Comparison of ENCODE assay signal across 9 cellular contexts in the genomic region with DNA sequence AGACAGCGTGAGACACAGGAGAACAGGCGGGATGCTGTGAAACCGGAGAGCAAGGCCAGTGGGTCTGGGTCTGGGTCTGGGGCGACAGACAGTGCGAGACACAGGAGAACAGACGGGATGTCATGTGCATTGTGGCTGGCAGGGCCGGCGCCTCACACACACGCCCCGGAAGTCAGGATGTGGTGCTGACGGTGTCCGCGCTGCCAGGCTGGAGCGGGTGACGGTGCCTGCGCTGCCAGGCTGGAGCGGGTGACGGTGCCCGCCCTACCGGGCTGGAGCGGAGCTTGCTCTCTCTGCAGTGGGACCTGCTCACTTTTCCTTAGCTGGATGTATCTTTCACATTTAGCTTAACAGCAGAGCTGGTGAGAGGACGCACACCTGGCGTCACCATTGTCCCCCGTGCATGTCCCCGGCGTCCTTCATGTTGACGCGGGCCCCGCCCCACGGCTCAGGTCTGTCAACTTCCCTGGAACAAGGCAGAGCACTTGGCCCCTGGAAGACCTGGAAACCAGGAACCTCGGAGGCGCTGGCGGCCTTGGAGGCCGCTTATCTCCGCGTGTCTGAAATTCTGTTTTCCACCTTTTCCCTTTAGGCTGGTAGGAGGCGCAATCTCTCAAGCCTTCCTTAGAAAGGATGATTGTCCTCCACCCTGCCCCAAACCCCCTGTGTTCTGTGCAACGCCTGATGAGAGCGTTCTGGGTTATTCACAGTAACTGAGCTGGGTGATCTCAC. TPM values are rescaled to one million over a fixed set of nuclear protein-coding genes. Genes with fewer than 3 reads are reported as not detected.
DNase-seq lines count a peak whose midpoint lies in the region; ATAC-seq lines count a peak whose summit lies in the region.
"Had no signal": no experiment of that assay in that cellular context is flagged by ENCODE, and none has a peak within 500 bp of the region (broad histone marks: within the 10 kb centered on the region; RNA-seq: fewer than 3 reads in every experiment).

No MANE protein-coding gene starts in this region.

- intact Hi-C loops in CD4-positive, alpha-beta memory T cell (cut with micrococcal nuclease) = loop anchor here (2.0 kb wide), 1 partner anchor 18 kb away; no protein-coding TSS in a partner anchor

- H3K4me3 ChIP-seq in CD4-positive, alpha-beta memory T cell (ENCODE audit: low read length in 2 of 2) = peak overlapping the region in 1 of 2 donors; percentile 51

- H3K4me1 ChIP-seq in CD4-positive, alpha-beta memory T cell (ENCODE audit: insufficient read depth, low read length) = peaks cover 56% of the 10 kb centered on the region

- H3K9me3 Mint-ChIP-seq in CD4-positive, alpha-beta memory T cell = no peaks in the 10 kb centered on the region
- H3K9me3 Mint-ChIP-seq in central memory CD8-positive, alpha-beta T cell = no peaks in the 10 kb centered on the region

- POLR2A ChIA-PET in CD4-positive, alpha-beta memory T cell (lab: Charles Lee; ENCODE audit: partially characterized antibody) = interaction anchor here (0.9 to 6.6 kb wide), 5 partner anchors 10 to 45 kb away, joined by 3 to 83 read pairs (median 8); no protein-coding TSS in a partner anchor

- peak; percentile 82 to 93 (median 84) for DNase-seq in CD4-positive, alpha-beta memory T cell
- DNase-seq in central memory CD8-positive, alpha-beta T cell (ENCODE audit: low spot score in 2 of 2) = peak; percentile 67 to 93
- peak; percentile 24 to 68 for DNase-seq in stimulated activated CD4-positive, alpha-beta T cell treated with anti-CD3 and anti-CD28 coated beads, Interleukin-1b, Interleukin-23, amount 100 ng/mL, for 1 hour (ENCODE audit: low read depth in 2 of 2)
- no peak for DNase-seq in kidney glomerular epithelial cell (lab: John Stamatoyannopoulos, UW)

- CTCF ChIA-PET in CD4-positive, alpha-beta memory T cell (lab: Charles Lee; ENCODE audit: partially characterized antibody) = interaction anchor here (1.6 to 3.1 kb wide), 2 partner anchors 19 to 102 kb away, joined by 6 to 20 read pairs; no protein-coding TSS in a partner anchor

- H3K4me1 Mint-ChIP-seq in CD4-positive, alpha-beta memory T cell = peaks cover 58 to 95% (median 78%) of the 10 kb centered on the region in 4 donors
- H3K4me1 Mint-ChIP-seq in central memory CD8-positive, alpha-beta T cell = peaks cover 84% of the 10 kb centered on the region

- H3K27me3 Mint-ChIP-seq in CD4-positive, alpha-beta memory T cell = no peaks in the 10 kb centered on the region
- no peaks in the 10 kb centered on the region for H3K27me3 Mint-ChIP-seq in central memory CD8-positive, alpha-beta T cell

- H3K36me3 Mint-ChIP-seq in CD4-positive, alpha-beta memory T cell = peaks cover 15 to 17% of the 10 kb centered on the region in 2 donors
- H3K36me3 Mint-ChIP-seq in central memory CD8-positive, alpha-beta T cell (ENCODE audit: insufficient read depth) = peaks cover 27% of the 10 kb centered on the region

- H3K27ac Mint-ChIP-seq in CD4-positive, alpha-beta memory T cell = peak overlapping the region; percentile 98 to 100 (median 99)
- H3K27ac Mint-ChIP-seq in central memory CD8-positive, alpha-beta T cell (ENCODE audit: low read depth) = peak overlapping the region; percentile 99

- no peaks in the 10 kb centered on the region for H3K9me3 ChIP-seq in CD4-positive, alpha-beta memory T cell (ENCODE audit: control insufficient read depth in 1 of 2, low read length in 2 of 2)

- peak; percentile 91 to 94 for ATAC-seq in activated CD4-positive, CD25-positive, alpha-beta regulatory T cell treated with anti-CD3 and anti-CD28 coated beads, Interleukin-2, amount 50 U/mL, for 24 hours
- peak; percentile 85 for ATAC-seq in central memory CD8-positive, alpha-beta T cell (replicated peaks; ENCODE audit: extremely low read depth, poor library complexity, severe bottlenecking)
- no peak for ATAC-seq in GM21619 (IDR thresholded peaks at IDR 0.05; ENCODE audit: unreplicated experiment)
- ATAC-seq in HG02840 (IDR thresholded peaks at IDR 0.05; ENCODE audit: low FRiP score, unreplicated experiment) = no peak
- ATAC-seq in GM21367 (IDR thresholded peaks at IDR 0.05; ENCODE audit: unreplicated experiment) = no peak

- peak overlapping the region; percentile 67 for H3K27ac ChIP-seq in CD4-positive, alpha-beta memory T cell (ENCODE audit: low read depth, low read length)

- H3K4me3 Mint-ChIP-seq in CD4-positive, alpha-beta memory T cell = peak overlapping the region; percentile 80 to 95 (median 92)
- peak overlapping the region; percentile 71 for H3K4me3 Mint-ChIP-seq in central memory CD8-positive, alpha-beta T cell

- no peaks in the 10 kb centered on the region for H3K27me3 ChIP-seq in CD4-positive, alpha-beta memory T cell (ENCODE audit: insufficient read depth, low read length)

- no peaks in the 10 kb centered on the region for H3K36me3 ChIP-seq in CD4-positive, alpha-beta memory T cell (ENCODE audit: insufficient read depth, low read length)

RNA-seq across cellular contexts. Expression of a gene that starts 43.1 kb away (rescaled TPM):
- not detected for total RNA-seq in CD4-positive, alpha-beta memory T cell
- polyA plus RNA-seq in CD4-positive, alpha-beta memory T cell = not detected
- total RNA-seq: Daoy had no signal

Comparison
In these comparisons a context has a peak if more than half of its experiments do, and no peak if none do; other contexts are left out.
1. ATAC-seq: peak in activated CD4-positive, CD25-positive, alpha-beta regulatory T cell treated with anti-CD3 and anti-CD28 coated beads, Interleukin-2, amount 50 U/mL, for 24 hours (2 of 2) and central memory CD8-positive, alpha-beta T cell (single experiment); none in GM21619 (single experiment), HG02840 (single experiment) and GM21367 (single experiment).